Comparison of ENCODE assay signal across 1 cellular context in the genomic region with DNA sequence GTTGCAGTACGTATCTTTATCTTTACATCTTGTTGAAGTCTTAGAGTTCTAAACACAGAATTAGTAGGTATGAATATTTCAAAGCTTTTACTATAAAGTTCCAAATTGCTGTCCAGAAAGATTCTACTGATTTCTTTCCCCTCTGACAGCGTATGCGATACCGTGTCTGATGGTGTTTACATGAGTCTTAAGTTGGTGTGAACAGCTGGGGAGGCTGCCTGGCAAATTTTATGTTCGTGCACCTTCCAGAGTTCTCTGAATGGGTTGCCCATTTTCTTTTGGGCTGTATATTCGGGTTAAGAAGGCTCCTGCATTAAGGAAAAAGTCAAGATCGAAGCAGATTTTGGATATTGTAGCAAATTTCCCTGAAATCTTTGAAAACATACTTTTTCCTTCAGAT.
TF ChIP-seq lines count a peak whose summit lies in the region.

No MANE protein-coding gene starts in this region.

TF ChIP-seq in HepG2, 621 proteins besides CTCF, POLR2A, EP300 and RAD21 (continued from another document):
- TF ChIP-seq, protein P1, sequence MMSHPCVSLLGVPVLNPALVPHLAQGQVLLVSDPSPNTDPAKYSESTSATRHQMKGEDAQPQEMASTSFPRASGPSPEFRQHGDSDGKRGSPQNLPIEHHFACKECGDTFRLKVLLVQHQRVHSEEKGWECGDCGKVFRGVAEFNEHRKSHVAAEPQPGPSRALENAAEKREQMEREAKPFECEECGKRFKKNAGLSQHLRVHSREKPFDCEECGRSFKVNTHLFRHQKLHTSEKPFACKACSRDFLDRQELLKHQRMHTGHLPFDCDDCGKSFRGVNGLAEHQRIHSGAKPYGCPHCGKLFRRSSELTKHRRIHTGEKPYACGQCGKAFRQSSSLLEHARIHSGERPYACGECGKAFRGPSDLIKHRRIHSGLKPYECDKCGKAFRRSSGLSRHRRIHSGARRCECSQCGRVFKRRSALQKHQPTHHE (CRISPR knock-in tag; IDR thresholded peaks at IDR 0.05; ENCODE audit: borderline replicate concordance), result no peak
- TF ChIP-seq ZNF615 (CRISPR knock-in tag; IDR thresholded peaks at IDR 0.05; ENCODE audit: borderline replicate concordance), result no peak
